Comparison of ENCODE assay signal across 20 cellular contexts in genomic region chr13:107458269-107458668, GRCh38.
"Had no signal": no experiment of that assay in that cellular context is flagged by ENCODE, and none has a peak within 500 bp of the region (broad histone marks: within the 10 kb centered on the region; RNA-seq: fewer than 3 reads in every experiment).

No MANE protein-coding gene starts in this region.

- H3K4me1 Mint-ChIP-seq: activated naive CD8-positive, alpha-beta T cell treated with anti-CD3 and anti-CD28 coated beads, Interleukin-2, amount 50 U/mL, for 24 hours; natural killer cell had no signal

- DNase-seq: activated CD4-positive, alpha-beta T cell treated with anti-CD3 and anti-CD28 coated beads for 1 hour; activated CD4-positive, alpha-beta T cell treated with anti-CD3 and anti-CD28 coated beads, Interleukin-2, amount 50 U/mL, for 4 hours; activated naive CD4-positive, alpha-beta T cell treated with anti-CD3 and anti-CD28 coated beads for 36 hours; activated naive CD8-positive, alpha-beta T cell treated with anti-CD3 and anti-CD28 coated beads, Interleukin-2, amount 50 U/mL, for 24 hours; activated T-cell treated with anti-CD3 and anti-CD28 coated beads for 4 hours; aorta; cerebellar nuclear complex; effector memory CD4-positive, alpha-beta T cell; foreskin fibroblast; hippocampal formation; mammary epithelial cell; natural killer cell; occipital lobe; right cardiac atrium; stimulated activated CD4-positive, alpha-beta T cell treated with anti-CD3 and anti-CD28 coated beads, Interleukin-4, amount 100 ng/mL, for 24 hours; stimulated activated naive CD4-positive, alpha-beta T cell treated with Interleukin-2 at 50 U/mL for 16 hours; substantia nigra had no signal

- H3K27me3 Mint-ChIP-seq: activated naive CD8-positive, alpha-beta T cell treated with anti-CD3 and anti-CD28 coated beads, Interleukin-2, amount 50 U/mL, for 24 hours; dendritic cell treated with granulocyte-macrophage colony-stimulating factor and Interleukin-4, amounts not matched to agents 40 ng/mL and 50 ng/mL, for 4 days had no signal

- H3K4me3 Mint-ChIP-seq: activated naive CD4-positive, alpha-beta T cell treated with anti-CD3 and anti-CD28 coated beads for 36 hours; activated naive CD8-positive, alpha-beta T cell treated with anti-CD3 and anti-CD28 coated beads, Interleukin-2, amount 50 U/mL, for 24 hours; dendritic cell treated with granulocyte-macrophage colony-stimulating factor and Interleukin-4, amounts not matched to agents 40 ng/mL and 50 ng/mL, for 4 days; natural killer cell had no signal

- H3K36me3 Mint-ChIP-seq: natural killer cell had no signal

- H3K27ac Mint-ChIP-seq: activated naive CD4-positive, alpha-beta T cell treated with anti-CD3 and anti-CD28 coated beads for 36 hours; activated naive CD8-positive, alpha-beta T cell treated with anti-CD3 and anti-CD28 coated beads, Interleukin-2, amount 50 U/mL, for 24 hours; activated T-helper 2 cell treated with anti-CD3 and anti-CD28 coated beads, Interferon-gamma antibody, Interleukin-2, Interleukin-4, amounts not matched to agents 10 μg/mL and 5 μg/mL and 100 μg/mL, durations not matched to agents 14 hours and 24 hours and 36 hours; dendritic cell treated with granulocyte-macrophage colony-stimulating factor and Interleukin-4, amounts not matched to agents 40 ng/mL and 50 ng/mL, for 4 days; natural killer cell had no signal

- ATAC-seq: activated naive CD8-positive, alpha-beta T cell treated with anti-CD3 and anti-CD28 coated beads, Interleukin-2, amount 50 U/mL, for 24 hours; left lung; natural killer cell; right cardiac atrium had no signal
